2 cellular contexts compared by ENCODE assay signal in the genomic region with DNA sequence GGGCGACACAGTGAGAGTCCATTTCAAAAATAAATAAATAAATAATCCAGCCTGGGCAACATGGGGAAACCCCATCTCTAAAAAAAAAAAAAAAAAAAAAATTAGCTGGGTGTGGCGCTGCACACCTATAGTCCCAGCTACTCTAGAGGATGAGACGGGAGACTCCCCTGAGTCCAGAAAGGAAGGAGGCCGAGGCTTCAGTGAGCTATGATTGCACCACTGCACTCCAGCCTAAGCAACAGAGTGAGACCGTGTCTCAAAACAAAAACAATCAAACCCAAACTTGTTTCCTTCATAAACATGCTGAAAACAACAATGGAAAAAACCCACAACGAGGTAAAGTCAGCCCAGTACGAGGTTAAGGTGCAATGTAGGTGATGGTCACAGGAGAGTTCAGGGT.
TF ChIP-seq lines count a peak whose summit lies in the region.

No MANE protein-coding gene starts in this region.

TF ChIP-seq in endothelial cell of umbilical vein, 7 proteins besides CTCF, POLR2A, EP300 and RAD21:
- TF ChIP-seq GATA2 (IDR thresholded peaks at IDR 0.05; ENCODE audit: insufficient read depth, insufficient read length, low read depth, low read length): no peak
- TF ChIP-seq FOS (IDR thresholded peaks at IDR 0.05; ENCODE audit: borderline replicate concordance, insufficient read depth, low read length): no peak
- TF ChIP-seq JUN (IDR thresholded peaks at IDR 0.05; ENCODE audit: borderline replicate concordance, insufficient read depth, insufficient read length, low read depth): no peak
- TF ChIP-seq POLR2AphosphoS5 (IDR thresholded peaks at IDR 0.05; ENCODE audit: insufficient read depth, low read depth, low read length): no peak
- TF ChIP-seq, protein P1, sequence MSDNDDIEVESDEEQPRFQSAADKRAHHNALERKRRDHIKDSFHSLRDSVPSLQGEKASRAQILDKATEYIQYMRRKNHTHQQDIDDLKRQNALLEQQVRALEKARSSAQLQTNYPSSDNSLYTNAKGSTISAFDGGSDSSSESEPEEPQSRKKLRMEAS (IDR thresholded peaks at IDR 0.05; ENCODE audit: insufficient read depth, insufficient read length): no peak
- TF ChIP-seq MYC (IDR thresholded peaks at IDR 0.05; ENCODE audit: low read depth, low read length): no peak
- no peak for TF ChIP-seq EZH2 (IDR thresholded peaks at IDR 0.05; ENCODE audit: borderline replicate concordance, low read depth, low read length, severe bottlenecking)

TF ChIP-seq in HEK293T, 16 proteins besides CTCF, POLR2A, EP300 and RAD21 (continued from another document):
- TF ChIP-seq SUZ12 (IDR thresholded peaks at IDR 0.05): no peak
